ENCODE assay signal across 7 cellular contexts in genomic region chr7:135523146-135523545, GRCh38.
"Had no signal": no experiment of that assay in that cellular context is flagged by ENCODE, and none has a peak within 500 bp of the region (broad histone marks: within the 10 kb centered on the region; RNA-seq: fewer than 3 reads in every experiment).

No MANE protein-coding gene starts in this region.

- H3K27ac ChIP-seq: HL-60, KMS-11 had no signal

- H3K4me2 ChIP-seq: KMS-11 had no signal

- DNase-seq: IMR-90, KBM-7, KG1 had no signal

- H3K9ac ChIP-seq: KMS-11 had no signal

- ATAC-seq: HepG2 had no signal

- FAIRE-seq: HepG2, HTR-8/SVneo had no signal
